ENCODE assay signal across 8 cellular contexts in the genomic region with DNA sequence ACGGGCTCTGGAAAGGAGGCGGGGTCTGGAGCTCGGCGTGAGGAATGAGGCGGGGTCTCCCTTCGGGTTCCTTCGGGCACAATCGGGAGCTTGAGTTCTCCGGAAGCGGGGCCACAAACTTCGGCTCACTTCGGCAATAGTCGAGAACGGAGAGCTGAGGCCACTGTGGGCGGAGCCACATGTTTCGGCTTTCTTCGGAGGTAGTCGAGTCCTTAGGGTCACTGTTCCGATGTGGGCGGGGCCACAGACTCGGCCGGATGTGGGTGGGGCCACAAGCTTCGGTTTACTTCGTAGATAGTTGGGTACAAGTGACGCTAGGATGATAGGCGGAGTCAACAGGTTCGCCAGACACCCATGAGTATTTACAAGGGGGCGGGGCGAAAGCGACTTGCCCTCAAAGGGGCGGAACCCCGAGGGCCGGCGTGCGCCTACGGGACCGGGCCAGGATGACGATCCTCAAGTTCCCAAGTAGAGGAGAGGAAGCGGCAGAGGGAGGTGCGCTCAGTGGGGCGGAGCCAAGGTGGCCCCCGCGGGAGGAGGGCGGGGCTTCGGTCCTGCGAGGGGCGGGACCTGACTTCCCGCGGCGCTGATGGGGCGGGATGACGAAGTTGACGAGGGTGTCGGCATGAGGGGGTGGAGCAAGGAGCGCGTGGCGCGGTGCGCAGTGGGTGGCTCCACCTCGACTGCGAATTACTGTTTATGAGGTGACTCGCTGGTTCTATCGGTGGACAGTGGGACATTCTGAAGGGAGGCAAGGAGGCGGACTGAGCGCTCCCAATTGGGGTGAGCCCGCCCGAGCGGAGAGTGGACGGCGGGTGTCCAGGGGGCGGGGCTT. TPM values are rescaled to one million over a fixed set of nuclear protein-coding genes. Genes with fewer than 3 reads are reported as not detected.
A peak's percentile ranks its signal among the peaks of the same experiment; 100 is the strongest.
DNase-seq lines count a peak whose midpoint lies in the region; ATAC-seq and TF ChIP-seq lines count a peak whose summit lies in the region.

No MANE protein-coding gene starts in this region.

- peaks cover 19% of the 10 kb centered on the region for H3K4me1 ChIP-seq in thymus (ENCODE audit: control insufficient read depth, insufficient read depth, low read length)

- DNase-seq in NCI-H1417 (lab: John Stamatoyannopoulos, UW) = peak; percentile 99 to 100 (median 100)
- DNase-seq in activated naive CD8-positive, alpha-beta T cell treated with anti-CD3 and anti-CD28 coated beads, Interleukin-2, amount 50 U/mL, for 24 hours = peak; percentile 100
- DNase-seq in Right ventricle myocardium inferior (ENCODE audit: missing footprints) = peak; percentile 100
- DNase-seq in osteocyte (ENCODE audit: extremely low spot score, unreplicated experiment) = peak; percentile 100

- intact Hi-C loops in Right ventricle myocardium inferior (cut with DNase I) = loop anchor here (5.0 kb wide), 2 partner anchors 73 to 323 kb away; a partner anchor contains a TSS

- no peaks in the 10 kb centered on the region for H4K20me1 ChIP-seq in SU-DHL-6 (ENCODE audit: low read depth, low read length)

- peak overlapping the region; percentile 85 for H3K4me3 ChIP-seq in GM12875 (ENCODE audit: low read depth, low read length)
- peak overlapping the region; percentile 87 for H3K4me3 ChIP-seq in SU-DHL-6 (ENCODE audit: insufficient read depth, low read length, poor library complexity, severe bottlenecking)
- H3K4me3 ChIP-seq in thymus (ENCODE audit: low read length) = peak overlapping the region; percentile 84

- WGBS in thymus = under 1% methylated on average over 71 of the region's 71 CpGs

- TF ChIP-seq CTCF in GM12875 (IDR thresholded peaks at IDR 0.05; ENCODE audit: borderline replicate concordance, insufficient read depth, low read depth, low read length) (no peak), SU-DHL-6 (IDR thresholded peaks at IDR 0.05; ENCODE audit: insufficient read depth, low read length, poor library complexity, severe bottlenecking) (no peak), osteocyte (IDR thresholded peaks at IDR 0.05) (no peak)

- H3K27ac Mint-ChIP-seq in activated naive CD8-positive, alpha-beta T cell treated with anti-CD3 and anti-CD28 coated beads, Interleukin-2, amount 50 U/mL, for 24 hours = peak overlapping the region; percentile 98
- H3K27ac Mint-ChIP-seq in osteocyte (ENCODE audit: unreplicated experiment) = peak overlapping the region; percentile 100

- peak overlapping the region; percentile 94 for H3K9ac ChIP-seq in SU-DHL-6 (ENCODE audit: low read length)

- H3K79me2 ChIP-seq in SU-DHL-6 (ENCODE audit: insufficient read depth, low read length) = peaks cover 22% of the 10 kb centered on the region

- H3K36me3 ChIP-seq in SU-DHL-6 (ENCODE audit: low read length) (peaks cover 4% of the 10 kb centered on the region), thymus (ENCODE audit: control insufficient read depth, insufficient read depth) (peaks cover 23% of the 10 kb centered on the region)

- peak overlapping the region; percentile 87 for H2AFZ ChIP-seq in SU-DHL-6 (ENCODE audit: low read depth, low read length, severe bottlenecking)

- no peaks in the 10 kb centered on the region for H3K9me3 ChIP-seq in SU-DHL-6 (ENCODE audit: insufficient read depth, low read length)
- H3K9me3 ChIP-seq in thymus (ENCODE audit: control insufficient read depth) = no peaks in the 10 kb centered on the region

- peak; percentile 43 for ATAC-seq in HG02763 (IDR thresholded peaks at IDR 0.05; ENCODE audit: unreplicated experiment)
- ATAC-seq in activated naive CD8-positive, alpha-beta T cell treated with anti-CD3 and anti-CD28 coated beads, Interleukin-2, amount 50 U/mL, for 24 hours = peak; percentile 62
- peak; percentile 80 for ATAC-seq in Right ventricle myocardium inferior

- H3K27me3 ChIP-seq in SU-DHL-6 (ENCODE audit: low read length) = no peaks in the 10 kb centered on the region
- no peaks in the 10 kb centered on the region for H3K27me3 ChIP-seq in thymus (ENCODE audit: control insufficient read depth, insufficient read depth)

- peak overlapping the region; percentile 85 for H3K4me3 Mint-ChIP-seq in activated naive CD8-positive, alpha-beta T cell treated with anti-CD3 and anti-CD28 coated beads, Interleukin-2, amount 50 U/mL, for 24 hours
- peak overlapping the region; percentile 93 for H3K4me3 Mint-ChIP-seq in osteocyte (ENCODE audit: unreplicated experiment)

- H3K27ac ChIP-seq in SU-DHL-6 (ENCODE audit: low read depth, low read length) (peak overlapping the region; percentile 87), thymus (ENCODE audit: low read depth) (peak overlapping the region; percentile 99)

- no peaks in the 10 kb centered on the region for H3K27me3 Mint-ChIP-seq in activated naive CD8-positive, alpha-beta T cell treated with anti-CD3 and anti-CD28 coated beads, Interleukin-2, amount 50 U/mL, for 24 hours
- H3K27me3 Mint-ChIP-seq in osteocyte (ENCODE audit: unreplicated experiment) = no peaks in the 10 kb centered on the region

- peaks cover 31% of the 10 kb centered on the region for H3K36me3 Mint-ChIP-seq in activated naive CD8-positive, alpha-beta T cell treated with anti-CD3 and anti-CD28 coated beads, Interleukin-2, amount 50 U/mL, for 24 hours (ENCODE audit: low read depth)
- H3K36me3 Mint-ChIP-seq in osteocyte (ENCODE audit: unreplicated experiment) = peaks cover 12% of the 10 kb centered on the region

- peak overlapping the region; percentile 92 for H3K4me2 ChIP-seq in SU-DHL-6 (ENCODE audit: low read depth, low read length, poor library complexity, severe bottlenecking)

- H3K9me2 ChIP-seq in SU-DHL-6 (replicated peaks; ENCODE audit: insufficient read depth, low read length) = no peaks in the 10 kb centered on the region

- H3F3A ChIP-seq in SU-DHL-6 (ENCODE audit: insufficient read depth) = no peaks in the 10 kb centered on the region

- H3K4me1 Mint-ChIP-seq in activated naive CD8-positive, alpha-beta T cell treated with anti-CD3 and anti-CD28 coated beads, Interleukin-2, amount 50 U/mL, for 24 hours = peaks cover 32% of the 10 kb centered on the region
- H3K4me1 Mint-ChIP-seq in osteocyte (ENCODE audit: unreplicated experiment) = peaks cover 35% of the 10 kb centered on the region

- no peaks in the 10 kb centered on the region for H3K9me3 Mint-ChIP-seq in activated naive CD8-positive, alpha-beta T cell treated with anti-CD3 and anti-CD28 coated beads, Interleukin-2, amount 50 U/mL, for 24 hours
- no peaks in the 10 kb centered on the region for H3K9me3 Mint-ChIP-seq in osteocyte (ENCODE audit: unreplicated experiment)

RNA-seq across cellular contexts. Expression of a gene that starts 0.5 kb away (rescaled TPM):
- 15.1 TPM for total RNA-seq in Right ventricle myocardium inferior
- total RNA-seq in osteocyte = 81.8 and 85.2 TPM in 2 replicates
- polyA plus RNA-seq in thymus = 24.6 TPM

RNA-seq across cellular contexts. Expression of a gene that starts 1.2 kb away (rescaled TPM):
- total RNA-seq in Right ventricle myocardium inferior = 16.1 TPM
- 51.1 and 53.7 TPM in 2 replicates for total RNA-seq in osteocyte
- polyA plus RNA-seq in thymus = 38.8 TPM

RNA-seq across cellular contexts. Expression of a gene that starts 10.8 kb away (rescaled TPM):
- 681 TPM for total RNA-seq in Right ventricle myocardium inferior
- 1,011 TPM in 2 replicates for total RNA-seq in osteocyte
- polyA plus RNA-seq in thymus = 3,716 TPM

RNA-seq across cellular contexts. Expression of a gene that starts 16.9 kb away (rescaled TPM):
- total RNA-seq in Right ventricle myocardium inferior = 0.97 TPM
- total RNA-seq in osteocyte = 2.0 and 2.7 TPM in 2 replicates
- polyA plus RNA-seq in thymus = 15.4 TPM

RNA-seq across cellular contexts. Expression of a gene that starts 30.4 kb away (rescaled TPM):
- total RNA-seq in Right ventricle myocardium inferior (6.6 TPM), osteocyte (5.6 and 7.1 TPM in 2 replicates)
- 11.9 TPM for polyA plus RNA-seq in thymus

Comparison
In these comparisons a context has a peak if more than half of its experiments do, and no peak if none do; other contexts are left out.
1. Peak in every context shown above with its lines: DNase-seq, ATAC-seq, H3K4me3 ChIP-seq and H3K27ac ChIP-seq.